Comparison of ENCODE assay signal across 26 cellular contexts in the genomic region with DNA sequence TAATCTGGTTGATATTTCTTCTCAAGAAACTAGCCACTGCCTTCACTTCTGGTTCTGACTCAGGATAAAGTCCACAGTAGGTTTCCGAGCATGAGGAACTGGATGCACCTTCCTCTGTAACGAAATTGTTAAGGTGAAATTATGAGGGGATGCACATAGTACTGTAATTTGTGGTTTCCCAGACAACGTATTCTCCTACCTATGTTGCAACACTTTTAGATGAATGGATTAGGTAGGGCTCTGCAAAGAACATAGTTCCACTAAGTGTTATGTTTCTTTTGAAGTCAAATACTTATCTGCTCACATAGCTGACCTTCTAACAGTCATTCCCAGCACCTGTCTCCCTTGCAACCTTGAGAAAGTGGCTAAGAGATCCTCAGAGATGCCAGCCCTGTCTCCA. TPM values are rescaled to one million over a fixed set of nuclear protein-coding genes. Genes with fewer than 3 reads are reported as not detected.
"Had no signal": no experiment of that assay in that cellular context is flagged by ENCODE, and none has a peak within 500 bp of the region (broad histone marks: within the 10 kb centered on the region; RNA-seq: fewer than 3 reads in every experiment).

No MANE protein-coding gene starts in this region.

- H3K36me3 ChIP-seq: ascending aorta, SJSA1 had no signal

- H3K36me3 Mint-ChIP-seq: activated CD8-positive, alpha-beta memory T cell treated with anti-CD3 and anti-CD28 coated beads, Interleukin-2, amount 10 ng/mL, durations not matched to agents 7 days and 5 days; WTC11 had no signal

- H3K27me3 ChIP-seq: ascending aorta, SJSA1 had no signal

- H3K27ac ChIP-seq: ascending aorta, body of pancreas, SJSA1 had no signal

- H3K4me3 ChIP-seq: ascending aorta, body of pancreas, SJSA1 had no signal

- ATAC-seq: activated CD8-positive, alpha-beta memory T cell treated with anti-CD3 and anti-CD28 coated beads, Interleukin-2, amount 10 ng/mL, durations not matched to agents 7 days and 5 days; activated CD8-positive, alpha-beta T cell treated with anti-CD3 and anti-CD28 coated beads, Interleukin-2, amount 10 ng/mL, durations not matched to agents 7 days and 5 days; body of pancreas; PC-3; WTC11 had no signal

- H3K4me1 ChIP-seq: ascending aorta, SJSA1 had no signal

- H3K27ac Mint-ChIP-seq: activated CD8-positive, alpha-beta memory T cell treated with anti-CD3 and anti-CD28 coated beads, Interleukin-2, amount 10 ng/mL, durations not matched to agents 7 days and 5 days; activated CD8-positive, alpha-beta T cell treated with anti-CD3 and anti-CD28 coated beads, Interleukin-2, amount 10 ng/mL, durations not matched to agents 7 days and 5 days; activated naive CD4-positive, alpha-beta T cell treated with anti-CD3 and anti-CD28 coated beads, Interleukin-2, amount 50 U/mL, for 24 hours; activated T-cell treated with anti-CD3 and anti-CD28 coated beads, Interleukin-2, amount 50 U/mL, for 24 hours; activated T-helper 1 cell treated with anti-CD3 and anti-CD28 coated beads, Interleukin-12 subunit alpha, Interleukin-12 subunit beta, Interleukin-2, Interleukin-4 antibody, amounts not matched to agents 30 ng/mL and 10 ng/mL and 1 ng/mL, durations not matched to agents 14 hours and 24 hours and 36 hours; T-helper 1 cell treated with Interleukin-12 subunit alpha and Interleukin-12 subunit beta and Interleukin-4 antibody, amounts not matched to agents 30 μg/mL and 1 μg/mL, for 36 hours; WTC11 had no signal

- DNase-seq: activated CD4-positive, alpha-beta T cell treated with anti-CD3 and anti-CD28 coated beads for 48 hours; activated CD4-positive, alpha-beta T cell treated with anti-CD3 and anti-CD28 coated beads, Interleukin-2, amount 50 U/mL, for 4 hours; activated CD4-positive, CD25-positive, alpha-beta regulatory T cell treated with anti-CD3 and anti-CD28 coated beads, Interleukin-2, amount 50 U/mL, for 72 hours; activated CD8-positive, alpha-beta memory T cell treated with anti-CD3 and anti-CD28 coated beads, Interleukin-2, amount 10 ng/mL, durations not matched to agents 7 days and 5 days; activated CD8-positive, alpha-beta T cell treated with anti-CD3 and anti-CD28 coated beads, Interleukin-2, amount 10 ng/mL, durations not matched to agents 7 days and 5 days; activated effector memory CD4-positive, alpha-beta T cell treated with Interleukin-2 at 50 U/mL for 16 hours; activated naive CD4-positive, alpha-beta T cell; activated T-cell treated with anti-CD3 and anti-CD28 coated beads, Interleukin-2, amount 50 U/mL, for 24 hours; body of pancreas; central memory CD4-positive, alpha-beta T cell; NCI-H1105 treated with DMSO at 0.1 percent for 48 hours; NCI-H1436 treated with DMSO at 0.1 percent for 48 hours; NCI-H187; NCI-H2081; NCI-H510A treated with DMSO at 0.1 percent for 48 hours; NCI-H69; NK-92 treated with Interleukin-12 subunit alpha and Interleukin-12 subunit beta, amount 100 ng/mL, for 24 hours; PC-3; SHP77 had no signal

- H3K27me3 Mint-ChIP-seq: activated T-cell treated with anti-CD3 and anti-CD28 coated beads, Interleukin-2, amount 50 U/mL, for 24 hours had no signal

- H3K4me3 Mint-ChIP-seq: activated CD8-positive, alpha-beta memory T cell treated with anti-CD3 and anti-CD28 coated beads, Interleukin-2, amount 10 ng/mL, durations not matched to agents 7 days and 5 days; activated CD8-positive, alpha-beta T cell treated with anti-CD3 and anti-CD28 coated beads, Interleukin-2, amount 10 ng/mL, durations not matched to agents 7 days and 5 days; activated naive CD4-positive, alpha-beta T cell treated with anti-CD3 and anti-CD28 coated beads, Interleukin-2, amount 50 U/mL, for 24 hours; activated T-cell treated with anti-CD3 and anti-CD28 coated beads, Interleukin-2, amount 50 U/mL, for 24 hours; activated T-helper 1 cell treated with anti-CD3 and anti-CD28 coated beads, Interleukin-12 subunit alpha, Interleukin-12 subunit beta, Interleukin-2, Interleukin-4 antibody, amounts not matched to agents 30 ng/mL and 10 ng/mL and 1 ng/mL, durations not matched to agents 14 hours and 24 hours and 36 hours; T-helper 1 cell treated with Interleukin-12 subunit alpha and Interleukin-12 subunit beta and Interleukin-4 antibody, amounts not matched to agents 30 μg/mL and 1 μg/mL, for 36 hours; WTC11 had no signal

- H3K9me3 Mint-ChIP-seq: activated T-cell treated with anti-CD3 and anti-CD28 coated beads, Interleukin-2, amount 50 U/mL, for 24 hours; activated T-helper 1 cell treated with anti-CD3 and anti-CD28 coated beads, Interleukin-12 subunit alpha, Interleukin-12 subunit beta, Interleukin-2, Interleukin-4 antibody, amounts not matched to agents 30 ng/mL and 10 ng/mL and 1 ng/mL, durations not matched to agents 14 hours and 24 hours and 36 hours had no signal

- H3K9me3 ChIP-seq: ascending aorta, body of pancreas, SJSA1 had no signal

RNA-seq across cellular contexts. Expression of gene CPB2, which starts 46.6 kb away (rescaled TPM):
- total RNA-seq: activated CD8-positive, alpha-beta memory T cell treated with anti-CD3 and anti-CD28 coated beads, Interleukin-2, amount 10 ng/mL, durations not matched to agents 7 days and 5 days; activated CD8-positive, alpha-beta T cell treated with anti-CD3 and anti-CD28 coated beads, Interleukin-2, amount 10 ng/mL, durations not matched to agents 7 days and 5 days; activated T-helper 1 cell treated with anti-CD3 and anti-CD28 coated beads, Interleukin-12 subunit alpha, Interleukin-12 subunit beta, Interleukin-2, Interleukin-4 antibody, amounts not matched to agents 30 ng/mL and 10 ng/mL and 1 ng/mL, durations not matched to agents 14 hours and 24 hours and 36 hours; ascending aorta; bronchial epithelial cell; PC-3; SJSA1 had no signal
